Comparison of ENCODE assay signal across 7 cellular contexts in the genomic region with DNA sequence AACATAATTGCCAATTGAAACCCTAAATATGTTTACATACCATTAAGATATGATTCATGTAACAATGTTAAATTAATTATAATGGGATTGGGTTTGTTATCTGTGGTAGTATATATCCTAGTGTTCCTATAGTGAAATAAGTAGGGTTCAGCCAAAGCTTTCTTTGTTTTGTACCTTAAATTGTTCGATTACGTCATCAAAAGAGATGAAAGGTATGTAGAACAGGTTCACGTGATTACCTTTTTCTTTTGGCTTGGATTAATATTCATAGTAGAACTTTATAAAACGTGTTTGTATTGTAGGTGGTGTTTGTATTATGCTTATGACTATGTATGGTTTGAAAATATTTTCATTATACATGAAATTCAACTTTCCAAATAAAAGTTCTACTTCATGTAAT.
"Had no signal": no experiment of that assay in that cellular context is flagged by ENCODE, and none has a peak within 500 bp of the region (broad histone marks: within the 10 kb centered on the region; RNA-seq: fewer than 3 reads in every experiment).

No MANE protein-coding gene starts in this region.

- DNase-seq: Karpas-422, Kasumi-1, KBM-7, KG1 had no signal

- H3K9ac ChIP-seq: KMS-11 had no signal

- FAIRE-seq: HTR-8/SVneo had no signal

- H3K27ac ChIP-seq: HL-60, KMS-11 had no signal

- H3K4me2 ChIP-seq: KMS-11 had no signal
